ENCODE assay signal across 2 cellular contexts in genomic region chr18:12274793-12275192, GRCh38.
TF ChIP-seq lines count a peak whose summit lies in the region.

No MANE protein-coding gene starts in this region.

TF ChIP-seq in HEK293, 187 proteins besides CTCF, POLR2A, EP300 and RAD21:
- TF ChIP-seq ZXDB (tag by site-specific recombination; IDR thresholded peaks at IDR 0.05): no peak
- 0 out of 2 replicates have a peak, but pooled peaks have one; percentile 26 for TF ChIP-seq ZNF768 (tag by site-specific recombination; IDR thresholded peaks at IDR 0.05)

TF ChIP-seq in H1, 55 proteins besides CTCF, POLR2A, EP300 and RAD21:
- TF ChIP-seq KDM1A (IDR thresholded peaks at IDR 0.05; ENCODE audit: borderline replicate concordance, low read length): 0 out of 2 replicates have a peak, but pooled peaks have one; percentile 12
- TF ChIP-seq HDAC2 (IDR thresholded peaks at IDR 0.05; ENCODE audit: borderline replicate concordance in 1 of 2, low read depth in 2 of 2, low read length in 2 of 2): no peak
